ENCODE assay signal across 23 cellular contexts in the genomic region with DNA sequence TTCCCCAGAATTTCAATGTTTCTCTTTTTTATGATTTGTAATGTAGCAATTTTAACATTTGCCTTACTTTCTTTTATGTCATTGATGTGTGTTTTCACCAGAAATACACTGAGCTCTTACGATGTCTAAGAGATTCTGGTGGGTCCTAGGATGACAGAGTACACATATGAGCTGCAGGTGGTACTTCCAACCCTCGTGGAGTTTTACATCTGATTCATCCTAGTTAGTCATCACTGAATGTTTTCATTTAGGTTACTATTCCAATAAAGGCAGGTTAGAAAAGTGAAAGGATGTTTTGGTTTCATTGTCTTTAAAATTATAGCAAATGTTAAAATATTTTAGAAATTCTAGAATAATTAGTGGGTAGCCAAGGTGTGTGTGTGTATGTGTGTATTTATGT.
A peak's percentile ranks its signal among the peaks of the same experiment; 100 is the strongest.
DNase-seq lines count a peak whose midpoint lies in the region; ATAC-seq and TF ChIP-seq lines count a peak whose summit lies in the region.
"Had no signal": no experiment of that assay in that cellular context is flagged by ENCODE, and none has a peak within 500 bp of the region (broad histone marks: within the 10 kb centered on the region; RNA-seq: fewer than 3 reads in every experiment).

No MANE protein-coding gene starts in this region.

- H3K27me3 ChIP-seq in brain microvascular endothelial cell (replicated peaks): no peaks in the 10 kb centered on the region

- no peak overlapping the region for H3K4me3 ChIP-seq in brain microvascular endothelial cell (ENCODE audit: low read depth, low read length)
- H3K4me3 ChIP-seq: GM23338, HAP-1 had no signal

- no peak overlapping the region for H3K27ac ChIP-seq in brain microvascular endothelial cell
- H3K27ac ChIP-seq: KMS-11 had no signal

- DNase-seq in Daoy (ENCODE audit: low read depth) (peak; percentile 8), RKO (ENCODE audit: low spot score) (peak; percentile 50), brain microvascular endothelial cell (peak; percentile 15), iris pigment epithelial cell (ENCODE audit: low read depth) (peak; percentile 2), DMS114 treated with DMSO at 0.1 percent for 48 hours (lab: John Stamatoyannopoulos, UW; ENCODE audit: unreplicated experiment) (no peak), NCI-H524 treated with DMSO at 0.1 percent for 48 hours (lab: John Stamatoyannopoulos, UW) (no peak), EL (no peak)
- DNase-seq: DMS79 treated with DMSO at 0.1 percent for 48 hours, IMR-90, MV-4-11, NCI-H1694, NCI-H2081, NCI-H2171, NCI-H345, NCI-H526, OCI-M1, RPMI8226, SHP77 treated with DMSO at 0.1 percent for 48 hours had no signal

- in situ Hi-C loops in brain microvascular endothelial cell (cut with HindIII; ENCODE audit: low pct_ligation_motif_present, low sequenced_read_pairs): no loop called here

- no peak for ATAC-seq in GM18873 (IDR thresholded peaks at IDR 0.05; ENCODE audit: low FRiP score, unreplicated experiment)
- ATAC-seq: GM23338, SK-N-SH treated with all-trans-retinoic acid at 6 μM for 48 hours had no signal

- H3K36me3 ChIP-seq in brain microvascular endothelial cell (replicated peaks): no peaks in the 10 kb centered on the region
- H3K36me3 ChIP-seq: HAP-1 had no signal

- TF ChIP-seq CTCF in brain microvascular endothelial cell (IDR thresholded peaks at IDR 0.05; ENCODE audit: low read depth, low read length, missing control alignments): no peak

Comparison
In these comparisons a context has a peak if more than half of its experiments do, and no peak if none do; other contexts are left out.
1. DNase-seq: peak in Daoy (single experiment), RKO (single experiment), brain microvascular endothelial cell (single experiment) and iris pigment epithelial cell (single experiment); none in DMS114 treated with DMSO at 0.1 percent for 48 hours (single experiment), NCI-H524 treated with DMSO at 0.1 percent for 48 hours (single experiment) and EL (single experiment).